Comparison of ENCODE assay signal across 15 cellular contexts in genomic region chr10:62352356-62352963, GRCh38. TPM values are rescaled to one million over a fixed set of nuclear protein-coding genes. Genes with fewer than 3 reads are reported as not detected.
DNase-seq lines count a peak whose midpoint lies in the region; ATAC-seq, FAIRE-seq and TF ChIP-seq lines count a peak whose summit lies in the region.
"Had no signal": no experiment of that assay in that cellular context is flagged by ENCODE, and none has a peak within 500 bp of the region (broad histone marks: within the 10 kb centered on the region; RNA-seq: fewer than 3 reads in every experiment).

No MANE protein-coding gene starts in this region.

- H3K4me2 ChIP-seq in hepatocyte, result no peak overlapping the region
- H3K4me2 ChIP-seq: A549 had no signal

- TF ChIP-seq CTCF in epithelial cell of esophagus (IDR thresholded peaks at IDR 0.05; ENCODE audit: insufficient read depth, low read depth, low read length, missing control alignments) (no peak), hepatocyte (IDR thresholded peaks at IDR 0.05; ENCODE audit: poor library complexity) (no peak)

- FAIRE-seq in RCC 7860 (lab: Jason Lieb, UNC), result no peak
- FAIRE-seq: A549 had no signal

- H3K79me2 ChIP-seq in hepatocyte, result no peaks in the 10 kb centered on the region

- no peaks in the 10 kb centered on the region for H3K9me2 ChIP-seq in hepatocyte (replicated peaks; ENCODE audit: insufficient read depth)

- no peak overlapping the region for H3K4me3 ChIP-seq in epithelial cell of esophagus (ENCODE audit: low read length)
- H3K4me3 ChIP-seq in hepatocyte, result no peak overlapping the region
- H3K4me3 ChIP-seq: A549, upper lobe of left lung had no signal

- peaks cover 3% of the 10 kb centered on the region for H3K9me3 ChIP-seq in hepatocyte (ENCODE audit: low read depth)

- ATAC-seq in GM19035 (IDR thresholded peaks at IDR 0.05; ENCODE audit: unreplicated experiment), result no peak
- ATAC-seq in HG02981 (IDR thresholded peaks at IDR 0.05; ENCODE audit: unreplicated experiment), result no peak
- ATAC-seq: A549 had no signal

- no peaks in the 10 kb centered on the region for H3K27me3 ChIP-seq in hepatocyte
- H3K27me3 ChIP-seq: upper lobe of left lung had no signal

- no peak overlapping the region for H3K27ac ChIP-seq in hepatocyte
- H3K27ac ChIP-seq: A549, upper lobe of left lung had no signal

- no peaks in the 10 kb centered on the region for H3K4me1 ChIP-seq in hepatocyte (ENCODE audit: insufficient read depth)
- H3K4me1 ChIP-seq: A549, upper lobe of left lung had no signal

- no peaks in the 10 kb centered on the region for H3K36me3 ChIP-seq in hepatocyte (replicated peaks; ENCODE audit: insufficient read depth, low read depth)
- H3K36me3 ChIP-seq: upper lobe of left lung had no signal

- no peaks in the 10 kb centered on the region for H4K20me1 ChIP-seq in hepatocyte (ENCODE audit: insufficient read depth, poor library complexity, severe bottlenecking)

- peak; percentile 12 to 30 for DNase-seq in activated CD4-positive, alpha-beta T cell treated with anti-CD3 and anti-CD28 coated beads for 4 hours
- no peak for DNase-seq in activated CD4-positive, alpha-beta T cell treated with anti-CD3 and anti-CD28 coated beads, Interleukin-2, amount 50 U/mL, for 1 hour
- DNase-seq in RCC 7860 (ENCODE audit: low spot score) (peak; percentile 29), epithelial cell of esophagus (ENCODE audit: low read depth) (peak; percentile 80), hepatocyte (ENCODE audit: low spot score) (no peak)
- DNase-seq in stimulated activated CD4-positive, alpha-beta T cell treated with anti-CD3 and anti-CD28 coated beads, Interleukin-4, amount 100 ng/mL, for 1 hour, result peak; percentile 33
- DNase-seq: activated B cell treated with CpG ODN at 0.5 μM for 24 hours, Calu3, immature natural killer cell, KG1, NCI-H2081, upper lobe of left lung had no signal

- H2AFZ ChIP-seq in hepatocyte, result no peak overlapping the region

RNA-seq across cellular contexts. Expression of gene ZNF365, which starts 21.7 kb away (rescaled TPM):
- 0.24 and 0.93 TPM in 2 replicates for total RNA-seq in hepatocyte
- 0.28 and 0.60 TPM in 2 replicates for polyA plus RNA-seq in hepatocyte
- total RNA-seq: activated B cell treated with CpG ODN at 0.5 μM for 24 hours had no signal

Comparison
In these comparisons a context has a peak if more than half of its experiments do, and no peak if none do; other contexts are left out.
1. DNase-seq: peak in activated CD4-positive, alpha-beta T cell treated with anti-CD3 and anti-CD28 coated beads for 4 hours (2 of 2), RCC 7860 (single experiment), epithelial cell of esophagus (single experiment) and stimulated activated CD4-positive, alpha-beta T cell treated with anti-CD3 and anti-CD28 coated beads, Interleukin-4, amount 100 ng/mL, for 1 hour (single experiment); none in activated CD4-positive, alpha-beta T cell treated with anti-CD3 and anti-CD28 coated beads, Interleukin-2, amount 50 U/mL, for 1 hour (single experiment) and hepatocyte (single experiment).